1 cellular context compared by ENCODE assay signal in the genomic region with DNA sequence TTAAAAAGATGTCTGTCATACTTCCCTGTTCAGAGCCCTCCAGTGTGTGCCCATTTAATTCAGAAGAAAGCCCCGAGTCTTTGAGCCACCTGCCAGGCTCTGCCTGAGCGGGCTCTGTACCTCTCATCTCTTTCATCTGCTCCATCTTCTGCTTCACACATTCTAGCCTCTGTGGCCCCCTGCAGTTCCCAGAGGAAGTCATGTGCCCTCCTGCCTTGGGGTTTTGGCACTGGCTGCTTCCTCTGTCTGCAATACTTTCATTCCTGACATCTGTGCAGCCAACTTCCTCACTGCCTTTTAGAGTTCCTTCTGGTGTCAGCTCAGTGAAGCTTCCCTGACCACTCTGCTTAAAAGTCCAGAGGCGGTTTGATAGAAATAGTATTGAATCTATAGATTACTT.
TF ChIP-seq lines count a peak whose summit lies in the region.

No MANE protein-coding gene starts in this region.

TF ChIP-seq in IMR-90, 13 proteins besides CTCF, POLR2A, EP300 and RAD21 (continued from another document):
- no peak for TF ChIP-seq MXI1 (IDR thresholded peaks at IDR 0.05; ENCODE audit: borderline replicate concordance, low read depth, low read length)
- TF ChIP-seq CHD1 (IDR thresholded peaks at IDR 0.05; ENCODE audit: low read depth, low read length) = no peak
- TF ChIP-seq CEBPB (IDR thresholded peaks at IDR 0.05; ENCODE audit: low read depth, low read length) = no peak
- no peak for TF ChIP-seq RCOR1 (IDR thresholded peaks at IDR 0.05; ENCODE audit: insufficient replicate concordance, low read length)
- TF ChIP-seq BHLHE40 (IDR thresholded peaks at IDR 0.05; ENCODE audit: low read depth, low read length) = no peak
- TF ChIP-seq SMC3 (IDR thresholded peaks at IDR 0.05; ENCODE audit: low read depth, low read length) = no peak
- TF ChIP-seq FOS (IDR thresholded peaks at IDR 0.05; ENCODE audit: low read depth, low read length) = no peak
- no peak for TF ChIP-seq MAFK (IDR thresholded peaks at IDR 0.05; ENCODE audit: low read depth, low read length)
TF ChIP-seq in IMR-90: peak in this region for 0.
